In the genomic region with DNA sequence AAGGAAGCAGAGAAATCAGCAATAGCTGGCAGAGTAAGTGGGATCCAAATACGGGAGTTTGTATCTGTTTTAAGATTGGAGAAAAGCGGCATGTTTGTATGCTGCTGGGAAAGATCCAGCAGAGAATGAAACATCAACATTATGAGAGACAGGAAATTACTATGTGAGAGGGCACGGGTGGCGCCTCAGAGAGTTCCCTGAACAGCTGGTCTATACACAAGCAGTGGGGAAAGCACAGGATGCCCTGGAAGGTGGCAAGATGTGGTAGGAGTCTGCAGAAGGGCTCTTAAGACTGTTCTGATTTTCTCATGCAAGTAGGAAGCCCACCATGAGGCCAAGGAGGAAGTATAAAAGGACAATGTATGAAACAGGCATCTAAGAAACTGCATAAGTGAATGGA, we compare ENCODE assay signal across 11 cellular contexts.
DNase-seq lines count a peak whose midpoint lies in the region; FAIRE-seq and TF ChIP-seq lines count a peak whose summit lies in the region.
"Had no signal": no experiment of that assay in that cellular context is flagged by ENCODE, and none has a peak within 500 bp of the region (broad histone marks: within the 10 kb centered on the region; RNA-seq: fewer than 3 reads in every experiment).

No MANE protein-coding gene starts in this region.

- H3K36me3 ChIP-seq in endothelial cell of umbilical vein (ENCODE audit: control insufficient read depth in 2 of 2, extremely low read depth in 1 of 2, insufficient read depth in 2 of 2, low read length in 2 of 2): no peaks in the 10 kb centered on the region
- H3K36me3 ChIP-seq in thyroid gland: no peaks in the 10 kb centered on the region
- H3K36me3 ChIP-seq: neutrophil had no signal

- CTCF ChIA-PET in endothelial cell of umbilical vein (lab: Charles Lee) (interaction anchor here (0.8 to 1.9 kb wide), 8 partner anchors 15 to 301 kb away, joined by 3 to 7 read pairs (median 4); no protein-coding TSS in a partner anchor), GM10248 (lab: Yijun Ruan, JAX) (interaction anchor here (1.3 to 3.0 kb wide), 5 partner anchors 12 to 20 kb away, joined by 3 to 23 read pairs (median 4); no protein-coding TSS in a partner anchor)

- intact Hi-C loops in endothelial cell of umbilical vein (cut with micrococcal nuclease) (loop anchor here (1.0 kb wide), 1 partner anchor 39 kb away; no protein-coding TSS in a partner anchor), thyroid gland (cut with DNase I) (no loop called here)

- peaks cover 83% of the 10 kb centered on the region for H3K79me2 ChIP-seq in endothelial cell of umbilical vein (ENCODE audit: control insufficient read depth, insufficient read depth, low read length)

- H3K27ac ChIP-seq in endothelial cell of umbilical vein (ENCODE audit: insufficient read depth, low read depth, low read length): peak overlapping the region; percentile 74
- peak overlapping the region in 1 of 3 donors; percentile 24 for H3K27ac ChIP-seq in thyroid gland
- H3K27ac ChIP-seq: neutrophil had no signal

- H3K4me3 ChIP-seq in endothelial cell of umbilical vein (replicated peaks in 1 of 3; ENCODE audit: insufficient read depth in 1 of 3, low read depth in 1 of 3, low read length in 3 of 3) (no peak overlapping the region), thyroid gland (replicated peaks in 1 of 3) (no peak overlapping the region)

- DNase-seq in GM18507 (ENCODE audit: extremely low spot score, insufficient read length, low read depth) (no peak), NCI-H2227 (lab: John Stamatoyannopoulos, UW; ENCODE audit: unreplicated experiment) (peak; percentile 35), endothelial cell of umbilical vein (ENCODE audit: low read depth, low spot score) (peak; percentile 95), pulmonary artery endothelial cell (ENCODE audit: low read depth, low spot score) (peak; percentile 63), thyroid gland (no peak), SKM-1 (lab: John Stamatoyannopoulos, UW; ENCODE audit: unreplicated experiment) (no peak), GM10248 (ENCODE audit: extremely low spot score) (no peak), NCI-H526 treated with DMSO at 0.1 percent for 48 hours (lab: John Stamatoyannopoulos, UW) (no peak)
- DNase-seq: KG1, SHP77 had no signal

- no peaks in the 10 kb centered on the region for H3K9me1 ChIP-seq in endothelial cell of umbilical vein (replicated peaks; ENCODE audit: control insufficient read depth, extremely low read depth, insufficient read depth, low read length)

- TF ChIP-seq POLR2A in endothelial cell of umbilical vein (IDR thresholded peaks at IDR 0.05; ENCODE audit: low read depth, low read length) (no peak), thyroid gland (IDR thresholded peaks at IDR 0.05) (no peak)

- peak overlapping the region; percentile 54 for H3K4me2 ChIP-seq in endothelial cell of umbilical vein (ENCODE audit: insufficient read depth, low read length)

- 60 to 64% methylated on average over 4 of the region's 4 CpGs for WGBS in thyroid gland, 2 donors

- dilution Hi-C loops in endothelial cell of umbilical vein (cut with MboI; ENCODE audit: extremely low pct_ligation_motif_present, low sequenced_read_pairs): no loop called here

- H4K20me1 ChIP-seq in endothelial cell of umbilical vein (replicated peaks; ENCODE audit: control insufficient read depth, extremely low read depth, insufficient read depth, low read length): peaks cover 7% of the 10 kb centered on the region

- H3K9me3 ChIP-seq in endothelial cell of umbilical vein (replicated peaks; ENCODE audit: control insufficient read depth, insufficient read depth, low read length) (no peaks in the 10 kb centered on the region), thyroid gland (no peaks in the 10 kb centered on the region)
- H3K9me3 ChIP-seq: neutrophil had no signal

- no peak overlapping the region for H2AFZ ChIP-seq in endothelial cell of umbilical vein (ENCODE audit: low read depth, low read length)

- POLR2A ChIA-PET in endothelial cell of umbilical vein (lab: Charles Lee): interaction anchor here (1.1 to 1.2 kb wide), 2 partner anchors 14 to 16 kb away, joined by 3 to 4 read pairs; no protein-coding TSS in a partner anchor
- POLR2A ChIA-PET in GM10248 (lab: Yijun Ruan, JAX): no interaction called here

- H3K27me3 ChIP-seq in endothelial cell of umbilical vein (ENCODE audit: control insufficient read depth in 2 of 2, insufficient read depth in 2 of 2, low read length in 2 of 2): no peaks in the 10 kb centered on the region
- H3K27me3 ChIP-seq in thyroid gland: no peaks in the 10 kb centered on the region
- H3K27me3 ChIP-seq: neutrophil had no signal

- H3K4me1 ChIP-seq in endothelial cell of umbilical vein (ENCODE audit: control insufficient read depth, extremely low read depth, insufficient read depth, low read length): peaks cover 19% of the 10 kb centered on the region
- H3K4me1 ChIP-seq in thyroid gland: peaks cover 3 to 7% of the 10 kb centered on the region in 2 donors

- TF ChIP-seq CTCF in endothelial cell of umbilical vein (IDR thresholded peaks at IDR 0.05; ENCODE audit: extremely low read depth in 1 of 2, insufficient read depth in 1 of 2, low read depth in 1 of 2, low read length in 2 of 2): no peak
- TF ChIP-seq CTCF in thyroid gland (IDR thresholded peaks at IDR 0.05): no peak
- no peak for TF ChIP-seq CTCF in GM10248 (IDR thresholded peaks at IDR 0.05; ENCODE audit: control extremely low read depth, extremely low read depth, low read depth, missing control alignments)

- no peak overlapping the region for H3K9ac ChIP-seq in endothelial cell of umbilical vein (replicated peaks; ENCODE audit: extremely low read depth, insufficient read depth, low read length)

- peak; percentile 73 for FAIRE-seq in GM18507 (lab: Jason Lieb, UNC)
- FAIRE-seq in endothelial cell of umbilical vein (lab: Jason Lieb, UNC): peak; percentile 73

- BruUV-seq in endothelial cell of umbilical vein (replicated peaks; lab: Mats Ljungman, UMichigan): no TSS peak

TF ChIP-seq in endothelial cell of umbilical vein, 7 proteins besides CTCF, POLR2A, EP300 and RAD21:
- TF ChIP-seq GATA2 (IDR thresholded peaks at IDR 0.05; ENCODE audit: insufficient read depth, insufficient read length, low read depth, low read length) (no peak), POLR2AphosphoS5 (IDR thresholded peaks at IDR 0.05; ENCODE audit: insufficient read depth, low read depth, low read length) (peak; percentile 39)

Comparison
In these comparisons a context has a peak if more than half of its experiments do, and no peak if none do; other contexts are left out.
1. DNase-seq: peak in NCI-H2227 (single experiment), endothelial cell of umbilical vein (single experiment) and pulmonary artery endothelial cell (single experiment); none in GM18507 (single experiment), thyroid gland (0 of 2), SKM-1 (single experiment), GM10248 (single experiment) and NCI-H526 treated with DMSO at 0.1 percent for 48 hours (single experiment).